Comparison of ENCODE assay signal across 1 cellular context in the genomic region with DNA sequence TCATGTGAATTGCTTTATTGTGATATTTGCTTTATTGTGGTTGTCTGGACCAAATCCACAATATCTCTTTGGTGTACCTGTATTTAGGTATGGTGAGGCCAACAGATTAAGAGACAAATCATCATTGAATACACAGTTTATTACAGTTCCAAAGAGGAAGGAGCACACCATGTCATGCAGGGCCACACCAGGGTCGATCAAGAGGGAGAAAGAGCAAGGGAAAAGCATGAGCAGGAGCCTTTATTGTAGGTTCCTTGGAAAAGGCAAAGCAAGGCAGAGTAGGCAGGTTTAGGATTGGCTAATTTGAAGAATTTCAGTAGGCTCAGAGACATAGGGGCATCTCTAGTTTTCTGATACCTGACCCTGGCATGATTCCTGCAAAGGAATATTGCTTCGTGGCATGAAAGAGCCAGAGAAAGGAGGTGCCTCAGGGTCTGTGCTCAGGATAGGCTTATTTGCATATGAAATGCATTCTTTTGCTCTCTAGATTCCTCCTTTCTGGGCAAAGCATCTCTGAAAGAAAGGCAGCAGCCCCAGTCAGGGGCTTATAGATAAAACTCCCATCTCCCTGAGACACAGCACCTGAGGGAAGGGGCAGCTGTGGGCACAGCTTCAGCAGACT.
TF ChIP-seq lines count a peak whose summit lies in the region.

No MANE protein-coding gene starts in this region.

TF ChIP-seq in H1, 55 proteins besides CTCF, POLR2A, EP300 and RAD21:
- TF ChIP-seq RBBP5 (IDR thresholded peaks at IDR 0.05; ENCODE audit: borderline replicate concordance, low read depth, low read length) (no peak), POU5F1 (IDR thresholded peaks at IDR 0.05; ENCODE audit: low read depth, low read length) (peak; percentile 14; the same call in 1 of the 2 replicates), SIN3A (conservative IDR thresholded peaks at IDR 0.05 in 1 of 2, IDR thresholded peaks at IDR 0.05 in 1 of 2; ENCODE audit: low read depth in 1 of 2, low read length in 2 of 2) (no peak), TEAD4 (IDR thresholded peaks at IDR 0.05; ENCODE audit: low read depth, low read length) (0 out of 2 replicates have a peak, but pooled peaks have one; percentile 19), YY1 (IDR thresholded peaks at IDR 0.05; ENCODE audit: low read depth, low read length) (0 out of 2 replicates have a peak, but pooled peaks have one; percentile 7), NANOG (IDR thresholded peaks at IDR 0.05; ENCODE audit: insufficient read depth, low read depth, low read length, poor library complexity, severe bottlenecking) (no peak)
- TF ChIP-seq, protein P1, sequence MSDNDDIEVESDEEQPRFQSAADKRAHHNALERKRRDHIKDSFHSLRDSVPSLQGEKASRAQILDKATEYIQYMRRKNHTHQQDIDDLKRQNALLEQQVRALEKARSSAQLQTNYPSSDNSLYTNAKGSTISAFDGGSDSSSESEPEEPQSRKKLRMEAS (IDR thresholded peaks at IDR 0.05): no peak
- TF ChIP-seq, protein P2, sequence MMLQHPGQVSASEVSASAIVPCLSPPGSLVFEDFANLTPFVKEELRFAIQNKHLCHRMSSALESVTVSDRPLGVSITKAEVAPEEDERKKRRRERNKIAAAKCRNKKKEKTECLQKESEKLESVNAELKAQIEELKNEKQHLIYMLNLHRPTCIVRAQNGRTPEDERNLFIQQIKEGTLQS (IDR thresholded peaks at IDR 0.05; ENCODE audit: insufficient read depth, low read depth, low read length): no peak
